In genomic region chr1:1598051-1598719, GRCh38 we compare ENCODE assay signal across 15 cellular contexts. TPM values are rescaled to one million over a fixed set of nuclear protein-coding genes. Genes with fewer than 3 reads are reported as not detected.
A peak's percentile ranks its signal among the peaks of the same experiment; 100 is the strongest.
DNase-seq lines count a peak whose midpoint lies in the region; ATAC-seq, FAIRE-seq and TF ChIP-seq lines count a peak whose summit lies in the region.
"Had no signal": no experiment of that assay in that cellular context is flagged by ENCODE, and none has a peak within 500 bp of the region (broad histone marks: within the 10 kb centered on the region; RNA-seq: fewer than 3 reads in every experiment).

No MANE protein-coding gene starts in this region.

- in situ Hi-C loops in K562 (cut with MboI) = no loop called here

- no peak for FAIRE-seq in K562 (lab: Jason Lieb, UNC)

- peak overlapping the region; percentile 66 for H3K4me3 Mint-ChIP-seq in activated T-cell treated with anti-CD3 and anti-CD28 coated beads, Interleukin-2, amount 50 U/mL, for 24 hours
- peak overlapping the region; percentile 71 for H3K4me3 Mint-ChIP-seq in osteocyte (ENCODE audit: unreplicated experiment)

- H3K27ac Mint-ChIP-seq in activated T-cell treated with anti-CD3 and anti-CD28 coated beads, Interleukin-2, amount 50 U/mL, for 24 hours = no peak overlapping the region
- H3K27ac Mint-ChIP-seq in osteocyte (ENCODE audit: unreplicated experiment) = no peak overlapping the region

- no peaks in the 10 kb centered on the region for H3K79me2 ChIP-seq in HCT116 (ENCODE audit: insufficient read depth, low read length)
- H3K79me2 ChIP-seq in K562 (ENCODE audit: control insufficient read depth, insufficient read depth, low read length) = no peaks in the 10 kb centered on the region; the same call in 2 of the 3 replicates

- POLR2A ChIA-PET in HCT116 (lab: Charles Lee) (no interaction called here), K562 (lab: Yijun Ruan, JAX) (interaction anchor here (0.7 to 2.2 kb wide), 3 partner anchors 15 to 20 kb away, joined by 4 to 13 read pairs (median 9); no protein-coding TSS in a partner anchor)

- H2AFZ ChIP-seq in HCT116 (ENCODE audit: low read depth, low read length, poor library complexity, severe bottlenecking) (no peak overlapping the region), K562 (ENCODE audit: low read depth, low read length) (no peak overlapping the region)

- H3K4me3 ChIP-seq in HCT116 (replicated peaks in 1 of 2; ENCODE audit: low read depth in 1 of 2, low read length in 2 of 2) (no peak overlapping the region; a peak in 1 of 4 replicates), K562 (no peak overlapping the region), BE2C (ENCODE audit: low read depth, low read length) (no peak overlapping the region)
- H3K4me3 ChIP-seq: prostate gland, tibial nerve had no signal

- H3K9me2 ChIP-seq in HCT116 (ENCODE audit: insufficient read depth) = no peaks in the 10 kb centered on the region

- TF ChIP-seq EP300 in K562 (IDR thresholded peaks at IDR 0.05; ENCODE audit: low read length) = no peak

- H3K27ac ChIP-seq in HCT116 (ENCODE audit: low read depth, low read length) = no peak overlapping the region; the same call in 1 of the 2 replicates
- H3K27ac ChIP-seq in K562 (ENCODE audit: extremely low read depth, low read depth, low read length) = no peak overlapping the region
- H3K27ac ChIP-seq: prostate gland, tibial nerve had no signal

- intact Hi-C loops in HCT116 (cut with micrococcal nuclease) = no loop called here
- intact Hi-C loops in K562 (cut with micrococcal nuclease) = no loop called here

- no peaks in the 10 kb centered on the region for H3K36me3 Mint-ChIP-seq in activated T-cell treated with anti-CD3 and anti-CD28 coated beads, Interleukin-2, amount 50 U/mL, for 24 hours (ENCODE audit: low read depth)
- no peaks in the 10 kb centered on the region for H3K36me3 Mint-ChIP-seq in osteocyte (ENCODE audit: unreplicated experiment)

- peaks cover 10 to 34% of the 10 kb centered on the region in 2 experiments; a peak in 3 of 4 replicates for H3K4me1 ChIP-seq in HCT116 (ENCODE audit: control insufficient read depth in 1 of 2, insufficient read depth in 2 of 2, low read length in 2 of 2)
- peaks cover 20 to 76% of the 10 kb centered on the region in 2 experiments; a peak in 4 of 5 replicates for H3K4me1 ChIP-seq in K562 (replicated peaks in 1 of 2; ENCODE audit: control insufficient read depth in 2 of 2, insufficient read depth in 2 of 2, low read length in 2 of 2)
- peaks cover 13% of the 10 kb centered on the region for H3K4me1 ChIP-seq in BE2C
- H3K4me1 ChIP-seq: prostate gland had no signal

- no peak overlapping the region for H3K9ac ChIP-seq in HCT116 (ENCODE audit: low read length)
- H3K9ac ChIP-seq in K562 (ENCODE audit: insufficient read depth in 1 of 2, low read depth in 2 of 2, low read length in 2 of 2) = peak overlapping the region in 1 of 2 experiments; percentile 89; a peak in 2 of 4 replicates

- H3K27me3 Mint-ChIP-seq in activated T-cell treated with anti-CD3 and anti-CD28 coated beads, Interleukin-2, amount 50 U/mL, for 24 hours = peaks cover 10% of the 10 kb centered on the region
- no peaks in the 10 kb centered on the region for H3K27me3 Mint-ChIP-seq in osteocyte (ENCODE audit: unreplicated experiment)

- BruUV-seq in HCT116 (replicated peaks; lab: Mats Ljungman, UMichigan) (TSS peak; percentile 45), K562 (replicated peaks; lab: Mats Ljungman, UMichigan) (TSS peak; percentile 43)

- H3K4me1 Mint-ChIP-seq in activated T-cell treated with anti-CD3 and anti-CD28 coated beads, Interleukin-2, amount 50 U/mL, for 24 hours (ENCODE audit: low read depth) = peaks cover 14% of the 10 kb centered on the region
- H3K4me1 Mint-ChIP-seq in osteocyte (ENCODE audit: unreplicated experiment) = peaks cover 12% of the 10 kb centered on the region

- ATAC-seq in HCT116 (no peak), K562 (no peak), GM21381 (IDR thresholded peaks at IDR 0.05; ENCODE audit: unreplicated experiment) (no peak)

- TF ChIP-seq CTCF in HCT116 (IDR thresholded peaks at IDR 0.05 in 2 of 3, conservative IDR thresholded peaks at IDR 0.05 in 1 of 3; ENCODE audit: borderline replicate concordance in 1 of 3, insufficient read depth in 1 of 3, low read depth in 2 of 3, low read length in 2 of 3) = no peak
- TF ChIP-seq CTCF in K562 (IDR thresholded peaks at IDR 0.05 in 2 of 3, conservative IDR thresholded peaks at IDR 0.05 in 1 of 3; ENCODE audit: insufficient read depth in 2 of 3, low read depth in 1 of 3, low read length in 3 of 3) = no peak
- no peak for TF ChIP-seq CTCF in osteocyte (IDR thresholded peaks at IDR 0.05)
- TF ChIP-seq CTCF in BE2C (IDR thresholded peaks at IDR 0.05; ENCODE audit: low read depth, low read length) = no peak

- no peaks in the 10 kb centered on the region for H3K9me1 ChIP-seq in K562 (ENCODE audit: control insufficient read depth, insufficient read depth, low read length)

- H3K9me3 ChIP-seq in HCT116 (ENCODE audit: control insufficient read depth in 1 of 2, insufficient read depth in 1 of 2, low read depth in 1 of 2, low read length in 2 of 2) = no peaks in the 10 kb centered on the region
- H3K9me3 ChIP-seq in K562 (replicated peaks; ENCODE audit: control insufficient read depth, insufficient read depth, low read depth, low read length) = no peaks in the 10 kb centered on the region
- no peaks in the 10 kb centered on the region for H3K9me3 ChIP-seq in BE2C
- H3K9me3 ChIP-seq: prostate gland, tibial nerve had no signal

- peak overlapping the region; percentile 65 for H3K4me2 ChIP-seq in HCT116 (ENCODE audit: low read length)
- no peak overlapping the region for H3K4me2 ChIP-seq in K562 (ENCODE audit: insufficient read depth, low read length)

- TF ChIP-seq POLR2A in HCT116 (IDR thresholded peaks at IDR 0.05; ENCODE audit: borderline replicate concordance, extremely low read depth, insufficient read depth, insufficient read length) (no peak), K562 (conservative IDR thresholded peaks at IDR 0.05) (no peak)

- peaks cover 11% of the 10 kb centered on the region; the same call in 1 of the 2 replicates for H3K27me3 ChIP-seq in HCT116 (ENCODE audit: insufficient read depth, low read length)
- no peaks in the 10 kb centered on the region for H3K27me3 ChIP-seq in K562 (ENCODE audit: control insufficient read depth in 2 of 2, insufficient read depth in 2 of 2, low read length in 2 of 2)
- peaks cover 4% of the 10 kb centered on the region for H3K27me3 ChIP-seq in BE2C

- 79% methylated on average over 23 of the region's 28 CpGs for WGBS in K562 (ENCODE audit: insufficient coverage, low coverage, missing lambda C conversion rate)

- TF ChIP-seq RAD21 in HCT116 (IDR thresholded peaks at IDR 0.05; ENCODE audit: low read depth) (no peak), K562 (CRISPR knock-in tag; conservative IDR thresholded peaks at IDR 0.05 in 1 of 2, IDR thresholded peaks at IDR 0.05 in 1 of 2) (no peak)

- RAD21 ChIA-PET in HCT116 (lab: Charles Lee; ENCODE audit: low non-redundant PET in 1 of 2, low total read pairs in 2 of 2, uncharacterized antibody in 2 of 2, unreplicated experiment in 2 of 2) = no interaction called here

- H3K36me3 ChIP-seq in HCT116 (ENCODE audit: control insufficient read depth in 1 of 2, insufficient read depth in 2 of 2, low read length in 2 of 2) (no peaks in the 10 kb centered on the region), K562 (ENCODE audit: control insufficient read depth, insufficient read depth, low read length) (no peaks in the 10 kb centered on the region), BE2C (no peaks in the 10 kb centered on the region)
- H3K36me3 ChIP-seq: prostate gland, tibial nerve had no signal

- CTCF ChIA-PET in HCT116 (lab: Charles Lee) (no interaction called here), K562 (lab: Yijun Ruan, JAX; ENCODE audit: low intra/inter-chr PET ratio) (no interaction called here)

- no peaks in the 10 kb centered on the region for H3K9me3 Mint-ChIP-seq in activated T-cell treated with anti-CD3 and anti-CD28 coated beads, Interleukin-2, amount 50 U/mL, for 24 hours
- no peaks in the 10 kb centered on the region for H3K9me3 Mint-ChIP-seq in osteocyte (ENCODE audit: unreplicated experiment)

- no peaks in the 10 kb centered on the region for H4K20me1 ChIP-seq in HCT116 (ENCODE audit: insufficient read depth)
- H4K20me1 ChIP-seq in K562 (replicated peaks; ENCODE audit: control insufficient read depth, insufficient read depth, low read length) = no peaks in the 10 kb centered on the region; the same call in 1 of the 2 replicates

- no peak for DNase-seq in activated T-cell treated with anti-CD3 and anti-CD28 coated beads, Interleukin-2, amount 50 U/mL, for 24 hours
- no peak for DNase-seq in activated T-cell treated with anti-CD3 and anti-CD28 coated beads, Interleukin-2, amount 50 U/mL, for 1 hour
- DNase-seq in HCT116 (ENCODE audit: low read depth, low spot score) (no peak), K562 (ENCODE audit: extremely low read depth in 1 of 4, low spot score in 3 of 4) (peak in 1 of 4 experiments; percentile 5), osteocyte (ENCODE audit: extremely low spot score, unreplicated experiment) (peak; percentile 84), BE2C (no peak), NCI-H1436 treated with DMSO at 0.1 percent for 48 hours (lab: John Stamatoyannopoulos, UW) (no peak)
- DNase-seq: foreskin melanocyte; mesenchymal stem cell; NCI-H187 treated with DMSO at 0.1 percent for 48 hours; SHP77 treated with DMSO at 0.1 percent for 48 hours; stimulated activated CD8-positive, alpha-beta memory T cell treated with anti-CD3 and anti-CD28 coated beads, Interleukin-4, amount 100 ng/mL, for 48 hours had no signal

RNA-seq across cellular contexts. Expression of gene FNDC10, which starts 1.8 kb away (rescaled TPM):
- 8.4 TPM for total RNA-seq in HCT116 (2021; ENCODE audit: unreplicated experiment)
- 4.1 and 6.1 TPM in 2 replicates for polyA plus RNA-seq in HCT116 (2012)
- 0.83 and 3.0 TPM in 2 replicates for total RNA-seq in K562 (2011; cell fraction: chromatin; rRNA removed; ENCODE audit: low replicate concordance)
- 3.7 and 4.7 TPM in 2 replicates for total RNA-seq in K562 (2011; cell fraction: nucleolus; rRNA removed)
- total RNA-seq in K562 (2011; cell fraction: nucleoplasm; rRNA removed) = 2.1 and 4.0 TPM in 2 replicates
- 2.2 and 3.1 TPM in 2 replicates for total RNA-seq in K562 (2014; rRNA removed)
- total RNA-seq in K562 (2014; rRNA removed; fragmentation: Illumina TruSeq; extraction: Trizol) = 0.29 TPM in 1 of 2 replicates, not detected in the other
- total RNA-seq in K562 (2015; rRNA removed; fragmentation: Illumina TruSeq; extraction: Trizol) = 2.9 and 3.8 TPM in 2 replicates
- total RNA-seq in K562 (2021) = 6.3 and 7.7 TPM in 2 replicates
- 1.4 and 2.3 TPM in 2 replicates for polyA plus RNA-seq in K562 (2011; rRNA removed)
- 4.3 and 18.6 TPM in 2 replicates for polyA plus RNA-seq in K562 (2011; cell fraction: cytosol; rRNA removed)
- 2.5 and 5.4 TPM in 2 replicates for polyA plus RNA-seq in K562 (2011; cell fraction: nucleus; rRNA removed)
- polyA plus RNA-seq in K562 (2012) = 6.7 and 7.8 TPM in 2 replicates
- polyA plus RNA-seq in K562 (2014; fragmentation: Illumina TruSeq; extraction: Trizol) = 1.6 and 4.4 TPM in 2 replicates
- polyA plus RNA-seq in K562 (2014; fragmentation: Nextera tagmentation; extraction: Ambion mirVana) = under 1 TPM; 0.08 to 0.11 TPM
- polyA plus RNA-seq in K562 (2014; rRNA removed) = 3.2 and 5.5 TPM in 2 replicates
- polyA minus RNA-seq in K562 (2011; rRNA and poly(A)+ RNA removed) = 0.45 and 1.0 TPM in 2 replicates
- polyA minus RNA-seq in K562 (2011; cell fraction: cytosol; rRNA and poly(A)+ RNA removed) = 7.0 and 9.5 TPM in 2 replicates
- polyA minus RNA-seq in K562 (2011; cell fraction: nucleus; rRNA and poly(A)+ RNA removed) = 2.7 and 3.0 TPM in 2 replicates
- 25.6 and 28.0 TPM in 2 replicates for total RNA-seq in osteocyte
- 31.5 TPM for polyA plus RNA-seq in BE2C (2012; ENCODE audit: insufficient read depth, insufficient read length, low read depth)

RNA-seq across cellular contexts. Expression of gene MIB2, which starts 17.1 kb away (rescaled TPM):
- total RNA-seq in HCT116 (2021; ENCODE audit: unreplicated experiment) (194 TPM), K562 (2014; rRNA removed) (13.1 and 18.6 TPM in 2 replicates), K562 (2014; rRNA removed; fragmentation: Illumina TruSeq; extraction: Trizol) (0.48 and 0.62 TPM in 2 replicates), K562 (2015; rRNA removed; fragmentation: Illumina TruSeq; extraction: Trizol) (3.1 and 4.9 TPM in 2 replicates), K562 (2021) (17.0 and 17.2 TPM in 2 replicates), osteocyte (105 and 108 TPM in 2 replicates)
- 136 and 167 TPM in 2 replicates for polyA plus RNA-seq in HCT116 (2012)
- 59.7 and 195 TPM in 2 replicates for total RNA-seq in K562 (2011; cell fraction: chromatin; rRNA removed; ENCODE audit: low replicate concordance)
- total RNA-seq in K562 (2011; cell fraction: nucleolus; rRNA removed) = 141 and 146 TPM in 2 replicates
- total RNA-seq in K562 (2011; cell fraction: nucleoplasm; rRNA removed) = 57.8 and 65.2 TPM in 2 replicates
- polyA plus RNA-seq in K562 (2011; rRNA removed) (6.6 and 10.1 TPM in 2 replicates), K562 (2014; fragmentation: Illumina TruSeq; extraction: Trizol) (0.80 and 1.4 TPM in 2 replicates), K562 (2014; fragmentation: Nextera tagmentation; extraction: Ambion mirVana) (under 1 TPM in 1 of 2 experiments, not detected in 1; 0.04 TPM), K562 (2014; rRNA removed) (12.0 and 16.8 TPM in 2 replicates)
- 9.9 and 25.0 TPM in 2 replicates for polyA plus RNA-seq in K562 (2011; cell fraction: cytosol; rRNA removed)
- polyA plus RNA-seq in K562 (2011; cell fraction: nucleus; rRNA removed) = 105 and 181 TPM in 2 replicates
- 16.8 and 55.2 TPM in 2 replicates for polyA plus RNA-seq in K562 (2012)
- 4.4 and 5.2 TPM in 2 replicates for polyA minus RNA-seq in K562 (2011; rRNA and poly(A)+ RNA removed)
- 7.8 and 14.8 TPM in 2 replicates for polyA minus RNA-seq in K562 (2011; cell fraction: cytosol; rRNA and poly(A)+ RNA removed)
- 40.3 and 45.4 TPM in 2 replicates for polyA minus RNA-seq in K562 (2011; cell fraction: nucleus; rRNA and poly(A)+ RNA removed)
- 41.5 TPM for polyA plus RNA-seq in BE2C (2012; ENCODE audit: insufficient read depth, insufficient read length, low read depth)

RNA-seq across cellular contexts. Expression of gene SSU72, which starts 23.5 kb away (rescaled TPM):
- 134 TPM for total RNA-seq in HCT116 (2021; ENCODE audit: unreplicated experiment)
- 76.4 and 94.8 TPM in 2 replicates for polyA plus RNA-seq in HCT116 (2012)
- 158 and 318 TPM in 2 replicates for total RNA-seq in K562 (2011; cell fraction: chromatin; rRNA removed; ENCODE audit: low replicate concordance)
- 177 TPM in 2 replicates for total RNA-seq in K562 (2011; cell fraction: nucleolus; rRNA removed)
- 165 and 176 TPM in 2 replicates for total RNA-seq in K562 (2011; cell fraction: nucleoplasm; rRNA removed)
- 157 and 175 TPM in 2 replicates for total RNA-seq in K562 (2014; rRNA removed)
- total RNA-seq in K562 (2014; rRNA removed; fragmentation: Illumina TruSeq; extraction: Trizol) = 75.3 and 77.6 TPM in 2 replicates
- 79.3 and 80.4 TPM in 2 replicates for total RNA-seq in K562 (2015; rRNA removed; fragmentation: Illumina TruSeq; extraction: Trizol)
- total RNA-seq in K562 (2021) = 185 and 187 TPM in 2 replicates
- 77.5 and 94.6 TPM in 2 replicates for polyA plus RNA-seq in K562 (2011; rRNA removed)
- polyA plus RNA-seq in K562 (2011; cell fraction: cytosol; rRNA removed) = 108 and 136 TPM in 2 replicates
- polyA plus RNA-seq in K562 (2011; cell fraction: nucleus; rRNA removed) = 118 and 152 TPM in 2 replicates
- polyA plus RNA-seq in K562 (2012) = 185 and 187 TPM in 2 replicates
- 184 and 187 TPM in 2 replicates for polyA plus RNA-seq in K562 (2014; fragmentation: Illumina TruSeq; extraction: Trizol)
- polyA plus RNA-seq in K562 (2014; fragmentation: Nextera tagmentation; extraction: Ambion mirVana) = 10 to 100 TPM; 70.8 to 90.8 TPM
- 201 and 217 TPM in 2 replicates for polyA plus RNA-seq in K562 (2014; rRNA removed)
- 79.6 and 115 TPM in 2 replicates for polyA minus RNA-seq in K562 (2011; rRNA and poly(A)+ RNA removed)
- 73.7 and 101 TPM in 2 replicates for polyA minus RNA-seq in K562 (2011; cell fraction: cytosol; rRNA and poly(A)+ RNA removed)
- polyA minus RNA-seq in K562 (2011; cell fraction: nucleus; rRNA and poly(A)+ RNA removed) = 42.8 and 44.6 TPM in 2 replicates
- total RNA-seq in osteocyte = 117 and 121 TPM in 2 replicates
- polyA plus RNA-seq in BE2C (2012; ENCODE audit: insufficient read depth, insufficient read length, low read depth) = 249 TPM

RNA-seq across cellular contexts. Expression of gene MMP23B, which starts 33.8 kb away (rescaled TPM):
- total RNA-seq in HCT116 (2021; ENCODE audit: unreplicated experiment) (8.7 TPM), K562 (2014; rRNA removed) (0.65 and 1.2 TPM in 2 replicates), K562 (2014; rRNA removed; fragmentation: Illumina TruSeq; extraction: Trizol) (not detected in 2 replicates), K562 (2015; rRNA removed; fragmentation: Illumina TruSeq; extraction: Trizol) (not detected in 2 replicates), K562 (2021) (0.38 and 1.3 TPM in 2 replicates), osteocyte (4.8 and 8.5 TPM in 2 replicates)
- polyA plus RNA-seq in HCT116 (2012) = 0.87 and 1.5 TPM in 2 replicates
- 1.7 and 4.4 TPM in 2 replicates for total RNA-seq in K562 (2011; cell fraction: chromatin; rRNA removed; ENCODE audit: low replicate concordance)
- 4.9 and 5.5 TPM in 2 replicates for total RNA-seq in K562 (2011; cell fraction: nucleolus; rRNA removed)
- total RNA-seq in K562 (2011; cell fraction: nucleoplasm; rRNA removed) = 1.3 and 2.1 TPM in 2 replicates
- polyA plus RNA-seq in K562 (2011; rRNA removed) (0.30 and 0.45 TPM in 2 replicates), K562 (2014; fragmentation: Illumina TruSeq; extraction: Trizol) (not detected in 2 replicates), K562 (2014; fragmentation: Nextera tagmentation; extraction: Ambion mirVana) (not detected), K562 (2014; rRNA removed) (0.28 and 0.80 TPM in 2 replicates)
- polyA plus RNA-seq in K562 (2011; cell fraction: cytosol; rRNA removed) = 0.27 and 1.3 TPM in 2 replicates
- polyA plus RNA-seq in K562 (2011; cell fraction: nucleus; rRNA removed) = 2.7 and 9.6 TPM in 2 replicates
- 0.83 and 2.5 TPM in 2 replicates for polyA plus RNA-seq in K562 (2012)
- polyA minus RNA-seq in K562 (2011; rRNA and poly(A)+ RNA removed) = not detected in 2 replicates
- not detected in 2 replicates for polyA minus RNA-seq in K562 (2011; cell fraction: cytosol; rRNA and poly(A)+ RNA removed)
- 0.44 and 2.0 TPM in 2 replicates for polyA minus RNA-seq in K562 (2011; cell fraction: nucleus; rRNA and poly(A)+ RNA removed)
- polyA plus RNA-seq in BE2C (2012; ENCODE audit: insufficient read depth, insufficient read length, low read depth) = 0.66 TPM

RNA-seq across cellular contexts. Expression of gene TMEM240, which starts 57.8 kb away (rescaled TPM):
- 2.3 TPM for total RNA-seq in HCT116 (2021; ENCODE audit: unreplicated experiment)
- 1.1 and 1.6 TPM in 2 replicates for polyA plus RNA-seq in HCT116 (2012)
- 1.2 and 8.3 TPM in 2 replicates for total RNA-seq in K562 (2011; cell fraction: chromatin; rRNA removed; ENCODE audit: low replicate concordance)
- 5.3 and 6.0 TPM in 2 replicates for total RNA-seq in K562 (2011; cell fraction: nucleolus; rRNA removed)
- total RNA-seq in K562 (2011; cell fraction: nucleoplasm; rRNA removed) = 2.6 and 6.0 TPM in 2 replicates
- total RNA-seq in K562 (2014; rRNA removed) = 0.78 TPM in 1 of 2 replicates, not detected in the other
- total RNA-seq in K562 (2014; rRNA removed; fragmentation: Illumina TruSeq; extraction: Trizol) = not detected in 2 replicates
- 0.38 and 0.43 TPM in 2 replicates for total RNA-seq in K562 (2015; rRNA removed; fragmentation: Illumina TruSeq; extraction: Trizol)
- total RNA-seq in K562 (2021) = 1.3 and 2.0 TPM in 2 replicates
- 0.24 TPM in 2 replicates for polyA plus RNA-seq in K562 (2011; rRNA removed)
- 0.46 TPM in 1 of 2 replicates, not detected in the other for polyA plus RNA-seq in K562 (2011; cell fraction: cytosol; rRNA removed)
- 3.5 and 8.1 TPM in 2 replicates for polyA plus RNA-seq in K562 (2011; cell fraction: nucleus; rRNA removed)
- 1.1 and 3.2 TPM in 2 replicates for polyA plus RNA-seq in K562 (2012)
- polyA plus RNA-seq in K562 (2014; fragmentation: Illumina TruSeq; extraction: Trizol) = not detected in 2 replicates
- polyA plus RNA-seq in K562 (2014; fragmentation: Nextera tagmentation; extraction: Ambion mirVana) = not detected
- 0.28 and 0.94 TPM in 2 replicates for polyA plus RNA-seq in K562 (2014; rRNA removed)
- not detected in 2 replicates for polyA minus RNA-seq in K562 (2011; rRNA and poly(A)+ RNA removed)
- not detected in 2 replicates for polyA minus RNA-seq in K562 (2011; cell fraction: cytosol; rRNA and poly(A)+ RNA removed)
- 0.56 and 0.67 TPM in 2 replicates for polyA minus RNA-seq in K562 (2011; cell fraction: nucleus; rRNA and poly(A)+ RNA removed)
- total RNA-seq in osteocyte = 12.4 and 16.6 TPM in 2 replicates
- polyA plus RNA-seq in BE2C (2012; ENCODE audit: insufficient read depth, insufficient read length, low read depth) = 6.4 TPM
